14 cellular contexts compared by ENCODE assay signal in the genomic region with DNA sequence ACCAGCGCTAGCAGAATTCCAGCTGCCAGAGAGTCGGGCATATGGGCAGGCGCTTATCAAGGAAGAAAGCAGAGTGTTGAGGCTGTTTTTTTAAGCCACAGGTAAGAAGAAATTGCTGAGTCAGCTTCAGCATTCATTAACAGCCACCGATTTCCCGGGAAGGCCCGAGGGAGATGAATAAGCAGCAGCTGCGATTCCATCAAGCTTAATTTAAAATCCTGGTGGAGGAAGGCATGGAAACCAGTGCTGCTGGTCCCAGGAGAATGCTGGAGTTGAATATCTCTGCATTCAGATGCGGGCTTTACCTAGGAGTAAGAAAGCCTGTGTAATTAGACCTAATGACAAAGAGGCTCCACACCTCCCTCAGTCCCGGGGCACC.
DNase-seq lines count a peak whose midpoint lies in the region; ATAC-seq and TF ChIP-seq lines count a peak whose summit lies in the region.
"Had no signal": no experiment of that assay in that cellular context is flagged by ENCODE, and none has a peak within 500 bp of the region (broad histone marks: within the 10 kb centered on the region; RNA-seq: fewer than 3 reads in every experiment).

No MANE protein-coding gene starts in this region.

- WGBS in heart right ventricle, 2 donors: 56 to 61% methylated on average over 9 of the region's 9 CpGs

- intact Hi-C loops in heart right ventricle (cut with DNase I) (loop anchor here in 1 of 10 donors (5.0 kb wide), 1 partner anchor 63 kb away; no protein-coding TSS in a partner anchor), left cardiac atrium (cut with DNase I) (no loop called here), lower lobe of right lung (cut with DNase I) (no loop called here)

- H3K27ac ChIP-seq in heart right ventricle (peak overlapping the region in 8 of 10 donors; percentile 20 to 92 (median 87)), lower lobe of right lung (peak overlapping the region; percentile 24)
- H3K27ac ChIP-seq: transverse colon had no signal

- no peaks in the 10 kb centered on the region for H3K36me3 ChIP-seq in heart right ventricle
- no peaks in the 10 kb centered on the region for H3K36me3 ChIP-seq in lower lobe of right lung
- H3K36me3 ChIP-seq: gastroesophageal sphincter, transverse colon had no signal

- H3K9me3 ChIP-seq in heart right ventricle (no peaks in the 10 kb centered on the region), lower lobe of right lung (no peaks in the 10 kb centered on the region)
- H3K9me3 ChIP-seq: gastroesophageal sphincter, transverse colon had no signal

- peaks cover 59% of the 10 kb centered on the region for H3K9me3 Mint-ChIP-seq in HFFc6
- H3K9me3 Mint-ChIP-seq: activated naive CD8-positive, alpha-beta T cell treated with anti-CD3 and anti-CD28 coated beads for 36 hours had no signal

- no peak overlapping the region for H3K4me3 Mint-ChIP-seq in HFFc6
- H3K4me3 Mint-ChIP-seq: activated naive CD8-positive, alpha-beta T cell treated with anti-CD3 and anti-CD28 coated beads for 36 hours had no signal

- H3K4me3 ChIP-seq in heart right ventricle (no peak overlapping the region), lower lobe of right lung (no peak overlapping the region)
- H3K4me3 ChIP-seq: gastroesophageal sphincter, transverse colon had no signal

- TF ChIP-seq CTCF in heart right ventricle (IDR thresholded peaks at IDR 0.05) (no peak), lower lobe of right lung (IDR thresholded peaks at IDR 0.05) (no peak), HFFc6 (IDR thresholded peaks at IDR 0.05) (no peak)

- no peak overlapping the region for H3K27ac Mint-ChIP-seq in HFFc6
- H3K27ac Mint-ChIP-seq: activated naive CD8-positive, alpha-beta T cell treated with anti-CD3 and anti-CD28 coated beads for 36 hours had no signal

- H3K27me3 ChIP-seq in heart right ventricle (peaks cover 0 to 41% (median 3%) of the 10 kb centered on the region in 7 donors), lower lobe of right lung (ENCODE audit: low read depth) (peaks cover 2% of the 10 kb centered on the region)
- H3K27me3 ChIP-seq: transverse colon had no signal

- no peaks in the 10 kb centered on the region for H3K4me1 Mint-ChIP-seq in HFFc6 (ENCODE audit: low read depth)

- no peak for DNase-seq in heart right ventricle
- DNase-seq in left cardiac atrium: no peak
- DNase-seq in NCI-H526 treated with DMSO at 0.1 percent for 48 hours (lab: John Stamatoyannopoulos, UW): peak; percentile 74
- DNase-seq in lower lobe of right lung: peak; percentile 13
- DNase-seq in inferior parietal cortex (ENCODE audit: extremely low spot score): no peak
- DNase-seq in HFFc6: no peak
- DNase-seq in hypothalamus (lab: John Stamatoyannopoulos, UW): no peak
- DNase-seq: activated naive CD8-positive, alpha-beta T cell treated with anti-CD3 and anti-CD28 coated beads for 36 hours; caudate nucleus; islet precursor cell; NCI-H345; stimulated activated CD8-positive, alpha-beta memory T cell treated with anti-CD3 and anti-CD28 coated beads, Interleukin-4, amount 100 ng/mL, for 48 hours had no signal

- no peaks in the 10 kb centered on the region; the same call in 1 of the 2 replicates for H3K27me3 Mint-ChIP-seq in HFFc6 (ENCODE audit: insufficient read depth)
- H3K27me3 Mint-ChIP-seq: activated naive CD8-positive, alpha-beta T cell treated with anti-CD3 and anti-CD28 coated beads for 36 hours had no signal

- H3K36me3 Mint-ChIP-seq in HFFc6 (ENCODE audit: low read depth): 0 out of 2 replicates have a peak, but pooled peaks cover 5% of the 10 kb centered on the region

- no peak for ATAC-seq in heart right ventricle
- no peak for ATAC-seq in left cardiac atrium
- no peak for ATAC-seq in lower lobe of right lung
- ATAC-seq: gastroesophageal sphincter had no signal

- H3K4me1 ChIP-seq in heart right ventricle (peaks cover 0 to 49% (median 30%) of the 10 kb centered on the region in 9 donors), lower lobe of right lung (peaks cover 23% of the 10 kb centered on the region)
- H3K4me1 ChIP-seq: gastroesophageal sphincter, transverse colon had no signal

Comparison
In these comparisons a context has a peak if more than half of its experiments do, and no peak if none do; other contexts are left out.
1. DNase-seq: peak in NCI-H526 treated with DMSO at 0.1 percent for 48 hours (single experiment) and lower lobe of right lung (single experiment); none in heart right ventricle (0 of 2), left cardiac atrium (single experiment), inferior parietal cortex (single experiment), HFFc6 (single experiment) and hypothalamus (0 of 51).